ENCODE assay signal across 28 cellular contexts in genomic region chr6:126034671-126035070, GRCh38.
"Had no signal": no experiment of that assay in that cellular context is flagged by ENCODE, and none has a peak within 500 bp of the region (broad histone marks: within the 10 kb centered on the region; RNA-seq: fewer than 3 reads in every experiment).

No MANE protein-coding gene starts in this region.

- H3K27me3 Mint-ChIP-seq: naive B cell; stimulated activated memory B cell treated with anti-CD40 and anti-IgM and Interleukin-4, amounts not matched to agents 10 μg/mL and 1 μg/mL and 100 μg/mL, for 72 hours; stimulated activated naive CD8-positive, alpha-beta T cell treated with anti-CD3 and anti-CD28 coated beads, Interleukin-15, amount 100 ng/mL, for 72 hours had no signal

- H3K4me3 ChIP-seq: left ventricle myocardium inferior, lung, ovary, prostate gland, sigmoid colon, testis, thyroid gland, transverse colon, upper lobe of right lung had no signal

- H3K27me3 ChIP-seq: ovary, sigmoid colon, testis, thyroid gland, transverse colon, upper lobe of right lung had no signal

- H3K9me3 Mint-ChIP-seq: immature natural killer cell; mesothelial cell of epicardium; naive B cell; natural killer cell; nephron progenitor cell; stimulated activated memory B cell treated with anti-CD40 and anti-IgM and Interleukin-4, amounts not matched to agents 10 μg/mL and 1 μg/mL and 100 μg/mL, for 72 hours; stimulated activated naive CD8-positive, alpha-beta T cell treated with anti-CD3 and anti-CD28 coated beads, Interleukin-15, amount 100 ng/mL, for 72 hours had no signal

- ATAC-seq: natural killer cell; stimulated activated memory B cell treated with anti-CD40 and anti-IgM and Interleukin-4, amounts not matched to agents 10 μg/mL and 1 μg/mL and 100 μg/mL, for 72 hours; stimulated activated naive CD8-positive, alpha-beta T cell treated with anti-CD3 and anti-CD28 coated beads, Interleukin-15, amount 100 ng/mL, for 72 hours; upper lobe of right lung had no signal

- H3K4me3 Mint-ChIP-seq: immature natural killer cell; mesothelial cell of epicardium; naive B cell; natural killer cell; nephron progenitor cell; stimulated activated memory B cell treated with anti-CD40 and anti-IgM and Interleukin-4, amounts not matched to agents 10 μg/mL and 1 μg/mL and 100 μg/mL, for 72 hours; stimulated activated naive CD8-positive, alpha-beta T cell treated with anti-CD3 and anti-CD28 coated beads, Interleukin-15, amount 100 ng/mL, for 72 hours had no signal

- H3K4me1 Mint-ChIP-seq: naive B cell; stimulated activated memory B cell treated with anti-CD40 and anti-IgM and Interleukin-4, amounts not matched to agents 10 μg/mL and 1 μg/mL and 100 μg/mL, for 72 hours; stimulated activated naive CD8-positive, alpha-beta T cell treated with anti-CD3 and anti-CD28 coated beads, Interleukin-15, amount 100 ng/mL, for 72 hours had no signal

- H3K36me3 ChIP-seq: ovary, prostate gland, thyroid gland had no signal

- H3K27ac ChIP-seq: left ventricle myocardium inferior, ovary, prostate gland, sigmoid colon, testis, thyroid gland, transverse colon, upper lobe of right lung had no signal

- H3K27ac Mint-ChIP-seq: immature natural killer cell; mesothelial cell of epicardium; naive B cell; natural killer cell; nephron progenitor cell; stimulated activated memory B cell treated with anti-CD40 and anti-IgM and Interleukin-4, amounts not matched to agents 10 μg/mL and 1 μg/mL and 100 μg/mL, for 72 hours; stimulated activated naive CD8-positive, alpha-beta T cell treated with anti-CD3 and anti-CD28 coated beads, Interleukin-15, amount 100 ng/mL, for 72 hours had no signal

- H3K4me1 ChIP-seq: prostate gland, testis, thyroid gland had no signal

- H3K9me3 ChIP-seq: left ventricle myocardium inferior, ovary, prostate gland, sigmoid colon, testis, thyroid gland, transverse colon, upper lobe of right lung had no signal

- DNase-seq: hypothalamus; immature natural killer cell; islet precursor cell; left ventricle myocardium inferior; naive B cell; natural killer cell; nephron progenitor cell; ovary; posterior cingulate gyrus; retina; sigmoid colon; small intestine; stimulated activated CD4-positive, alpha-beta T cell treated with anti-CD3 and anti-CD28 coated beads, Interleukin-1b, Interleukin-23, amount 100 ng/mL, for 48 hours; stimulated activated CD4-positive, alpha-beta T cell treated with anti-CD3 and anti-CD28 coated beads, Interleukin-2, amount 100 ng/mL, for 48 hours; stimulated activated CD4-positive, alpha-beta T cell treated with anti-CD3 and anti-CD28 coated beads, Interleukin-4, amount 100 ng/mL, for 4 hours; stimulated activated CD8-positive, alpha-beta memory T cell treated with anti-CD3 and anti-CD28 coated beads, Interleukin-4, amount 100 ng/mL, for 48 hours; stimulated activated naive CD4-positive, alpha-beta T cell treated with Interleukin-2 at 50 U/mL for 16 hours; stimulated activated naive CD8-positive, alpha-beta T cell treated with anti-CD3 and anti-CD28 coated beads, Interleukin-15, amount 100 ng/mL, for 72 hours; substantia nigra; thyroid gland; transverse colon; upper lobe of right lung had no signal

- FAIRE-seq: small intestine, urothelium cell line had no signal
